Comparison of ENCODE assay signal across 1 cellular context in the genomic region with DNA sequence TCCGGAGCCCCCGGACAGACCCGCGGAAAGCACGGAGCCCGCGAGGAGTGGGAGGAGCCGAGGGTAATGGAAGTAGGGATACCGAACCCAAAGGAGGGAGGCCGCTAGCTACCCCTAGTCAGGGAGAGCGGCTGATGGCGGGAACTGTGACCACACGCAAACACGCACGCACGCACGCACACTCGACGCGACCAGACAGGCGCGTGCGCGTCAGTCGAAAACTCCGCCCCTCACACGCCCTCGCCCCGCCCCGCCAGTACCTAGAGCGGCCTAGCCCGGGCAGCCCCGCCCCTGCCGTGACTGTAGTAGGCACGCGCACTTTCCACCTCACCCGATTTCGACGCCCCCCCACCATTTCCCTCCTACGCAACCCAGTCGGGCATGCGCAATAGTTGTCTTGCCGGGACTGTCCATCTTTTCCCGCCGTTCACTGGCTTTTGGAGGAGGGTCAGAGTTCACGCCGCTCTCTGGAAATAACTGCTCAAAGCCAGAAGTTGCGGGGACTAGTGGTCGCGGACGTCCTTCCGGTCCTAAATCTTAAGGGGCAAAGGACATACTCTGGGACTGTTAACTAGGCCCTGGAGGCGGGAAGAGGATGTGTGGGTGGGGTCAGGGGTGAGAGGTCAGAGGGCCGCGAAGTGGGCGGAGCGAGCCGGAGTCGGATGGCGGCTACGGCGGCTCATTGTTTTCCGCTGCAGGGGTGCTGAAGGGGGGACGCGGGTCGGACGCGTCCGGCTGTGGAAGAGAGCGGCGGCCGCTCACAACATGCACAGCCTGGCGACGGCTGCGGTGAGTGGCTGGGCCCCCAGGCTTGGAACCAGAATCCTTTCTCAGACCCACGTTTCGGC.
TF ChIP-seq lines count a peak whose summit lies in the region.

A gene with protein sequence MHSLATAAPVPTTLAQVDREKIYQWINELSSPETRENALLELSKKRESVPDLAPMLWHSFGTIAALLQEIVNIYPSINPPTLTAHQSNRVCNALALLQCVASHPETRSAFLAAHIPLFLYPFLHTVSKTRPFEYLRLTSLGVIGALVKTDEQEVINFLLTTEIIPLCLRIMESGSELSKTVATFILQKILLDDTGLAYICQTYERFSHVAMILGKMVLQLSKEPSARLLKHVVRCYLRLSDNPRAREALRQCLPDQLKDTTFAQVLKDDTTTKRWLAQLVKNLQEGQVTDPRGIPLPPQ (plus strand): TSS at position 650 of the 848 bp plus-strand sequence. CDS start 116 bp downstream, at position 766.
Gene USP37 (minus strand): TSS at position 162 of the 848 bp plus-strand sequence. CDS start 9,698 bp downstream, outside the sequence.

TF ChIP-seq in SK-N-SH, 30 proteins besides CTCF, POLR2A, EP300 and RAD21 (continued from another document):
- no peak; the same call in 1 of the 2 replicates for TF ChIP-seq REST (IDR thresholded peaks at IDR 0.05; ENCODE audit: low read depth, low read length)
- no peak for TF ChIP-seq GATA2 (CRISPR knock-in tag; IDR thresholded peaks at IDR 0.05)
- TF ChIP-seq, protein P1, sequence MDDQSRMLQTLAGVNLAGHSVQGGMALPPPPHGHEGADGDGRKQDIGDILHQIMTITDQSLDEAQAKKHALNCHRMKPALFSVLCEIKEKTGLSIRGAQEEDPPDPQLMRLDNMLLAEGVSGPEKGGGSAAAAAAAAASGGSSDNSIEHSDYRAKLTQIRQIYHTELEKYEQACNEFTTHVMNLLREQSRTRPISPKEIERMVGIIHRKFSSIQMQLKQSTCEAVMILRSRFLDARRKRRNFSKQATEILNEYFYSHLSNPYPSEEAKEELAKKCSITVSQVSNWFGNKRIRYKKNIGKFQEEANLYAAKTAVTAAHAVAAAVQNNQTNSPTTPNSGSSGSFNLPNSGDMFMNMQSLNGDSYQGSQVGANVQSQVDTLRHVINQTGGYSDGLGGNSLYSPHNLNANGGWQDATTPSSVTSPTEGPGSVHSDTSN (IDR thresholded peaks at IDR 0.05), result no peak; the same call in 1 of the 2 replicates
- TF ChIP-seq IRF3 (IDR thresholded peaks at IDR 0.05; ENCODE audit: low read depth, low read length), result no peak
- TF ChIP-seq NFIC (IDR thresholded peaks at IDR 0.05; ENCODE audit: borderline replicate concordance), result no peak
- TF ChIP-seq FOXM1 (IDR thresholded peaks at IDR 0.05; ENCODE audit: low read depth), result no peak
- TF ChIP-seq JUND (IDR thresholded peaks at IDR 0.05), result no peak
- no peak for TF ChIP-seq USF2 (IDR thresholded peaks at IDR 0.05; ENCODE audit: borderline replicate concordance, low read depth, low read length)
- TF ChIP-seq ELF1 (IDR thresholded peaks at IDR 0.05), result peak; percentile 36; the same call in 1 of the 2 replicates
- TF ChIP-seq MEF2A (IDR thresholded peaks at IDR 0.05; ENCODE audit: borderline replicate concordance, low read depth), result no peak
